In the genomic region with DNA sequence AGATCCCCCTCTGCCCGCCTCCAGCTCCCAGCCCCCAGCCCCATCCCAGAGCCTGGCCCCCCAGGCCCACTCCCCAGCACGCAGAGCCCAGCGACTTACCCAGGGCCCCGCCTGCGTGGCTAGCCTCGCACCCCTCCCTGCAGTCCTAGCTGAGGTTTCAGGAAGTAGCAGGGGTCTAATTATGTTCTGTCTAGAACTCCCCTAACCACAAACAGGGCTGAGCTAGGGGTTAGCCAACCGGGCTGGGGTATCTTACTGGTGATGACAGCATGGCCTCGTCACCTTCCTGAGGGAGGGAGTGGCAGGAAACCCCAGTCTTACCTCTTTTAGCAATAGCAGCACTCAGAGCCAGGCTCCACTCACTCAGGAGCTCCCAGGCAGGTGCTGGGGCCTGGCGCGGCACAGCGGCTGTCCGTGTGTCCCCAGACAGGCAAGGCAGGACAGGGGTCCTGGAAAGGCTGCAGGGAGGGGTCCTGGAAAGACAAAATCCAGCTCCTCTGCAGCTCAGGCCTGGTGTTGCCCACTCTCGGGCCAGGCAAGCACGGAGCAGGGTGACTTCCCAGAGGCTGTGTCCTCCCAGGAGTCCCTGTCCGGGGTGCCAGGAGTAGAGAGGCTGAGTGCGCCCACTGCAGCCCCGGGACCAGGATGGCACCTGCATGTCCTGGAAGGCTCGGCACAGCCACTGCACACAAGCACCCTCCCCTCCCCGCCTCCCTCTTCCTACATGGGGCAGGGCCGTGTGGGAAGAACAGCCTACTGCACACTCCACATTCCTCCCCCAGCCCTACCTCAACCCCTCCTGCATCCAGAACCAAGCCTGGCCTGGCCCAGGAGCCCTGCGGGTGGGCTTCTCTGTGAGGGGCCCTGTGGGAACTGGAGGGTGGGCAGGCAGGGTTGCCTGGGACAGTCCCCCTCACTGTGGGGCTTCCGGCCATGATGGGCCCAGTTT, we compare ENCODE assay signal across 8 cellular contexts. TPM values are rescaled to one million over a fixed set of nuclear protein-coding genes. Genes with fewer than 3 reads are reported as not detected.
DNase-seq lines count a peak whose midpoint lies in the region; ATAC-seq and TF ChIP-seq lines count a peak whose summit lies in the region.

A gene with protein sequence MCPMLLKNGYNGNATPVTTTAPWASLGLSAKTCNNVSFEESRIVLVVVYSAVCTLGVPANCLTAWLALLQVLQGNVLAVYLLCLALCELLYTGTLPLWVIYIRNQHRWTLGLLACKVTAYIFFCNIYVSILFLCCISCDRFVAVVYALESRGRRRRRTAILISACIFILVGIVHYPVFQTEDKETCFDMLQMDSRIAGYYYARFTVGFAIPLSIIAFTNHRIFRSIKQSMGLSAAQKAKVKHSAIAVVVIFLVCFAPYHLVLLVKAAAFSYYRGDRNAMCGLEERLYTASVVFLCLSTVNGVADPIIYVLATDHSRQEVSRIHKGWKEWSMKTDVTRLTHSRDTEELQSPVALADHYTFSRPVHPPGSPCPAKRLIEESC (minus strand): TSS at position 151 of the 949 bp plus-strand sequence. CDS start 10,010 bp downstream, outside the sequence.

- no peak within 1 kb of the TSS for H3K14ac ChIP-seq in trophoblast cell (ENCODE audit: low read length)

- no peaks in the 10 kb centered on the region for H3K79me2 ChIP-seq in trophoblast cell (ENCODE audit: control insufficient read depth, insufficient read depth, low read length, poor library complexity)

- H3K4me1 ChIP-seq in duodenal mucosa (ENCODE audit: control insufficient read depth in 1 of 2, insufficient read depth in 2 of 2, low read length in 2 of 2): peaks cover 0 to 30% of the 10 kb centered on the region in 2 donors
- peaks cover 3 to 8% of the 10 kb centered on the region in 2 experiments for H3K4me1 ChIP-seq in trophoblast cell (ENCODE audit: control insufficient read depth in 1 of 2, insufficient read depth in 2 of 2, low read length in 2 of 2)
- no peaks in the 10 kb centered on the region for H3K4me1 ChIP-seq in urinary bladder (ENCODE audit: insufficient read depth)

- H2AFZ ChIP-seq in trophoblast cell (ENCODE audit: insufficient read depth, low read length, poor library complexity): no peak within 1 kb of the TSS

- H3K27ac ChIP-seq in duodenal mucosa (ENCODE audit: low read depth, low read length) (peak within 1 kb of the TSS; percentile 62), trophoblast cell (ENCODE audit: low read depth, low read length) (no peak within 1 kb of the TSS), urinary bladder (ENCODE audit: low read depth) (peak within 1 kb of the TSS; percentile 44)

- no peaks in the 10 kb centered on the region for H3K79me1 ChIP-seq in trophoblast cell (ENCODE audit: low read length)

- H2BK5ac ChIP-seq in trophoblast cell (ENCODE audit: low read depth, low read length, poor library complexity): no peak within 1 kb of the TSS

- no peak within 1 kb of the TSS for H4K8ac ChIP-seq in trophoblast cell (ENCODE audit: low read depth, low read length)

- peak within 1 kb of the TSS; percentile 61 to 65 for H3K4me3 ChIP-seq in duodenal mucosa (ENCODE audit: low read depth in 1 of 2, low read length in 2 of 2)
- no peak within 1 kb of the TSS for H3K4me3 ChIP-seq in trophoblast cell (ENCODE audit: low read depth, low read length)
- H3K4me3 ChIP-seq in urinary bladder (ENCODE audit: low read depth, low read length): peak within 1 kb of the TSS; percentile 27

- no peak within 1 kb of the TSS for H3K4ac ChIP-seq in trophoblast cell (ENCODE audit: low read depth, low read length)

- H4K12ac ChIP-seq in trophoblast cell (ENCODE audit: low read depth, low read length): no peak within 1 kb of the TSS

- no peak within 1 kb of the TSS for H3K23ac ChIP-seq in trophoblast cell (ENCODE audit: low read length)

- H3K4me2 ChIP-seq in trophoblast cell (ENCODE audit: low read length): no peak within 1 kb of the TSS

- H2BK120ac ChIP-seq in trophoblast cell (ENCODE audit: insufficient read depth, low read length, poor library complexity): no peak within 1 kb of the TSS

- no peak within 1 kb of the TSS for H2AK5ac ChIP-seq in trophoblast cell (ENCODE audit: low read length)

- WGBS in trophoblast cell (ENCODE audit: extremely low coverage, insufficient coverage, insufficient read length): no CpG with 5 or more reads among the region's 22 CpGs
- 69% methylated on average over 22 of the region's 22 CpGs for WGBS in urinary bladder

- TF ChIP-seq POLR2A in erythroblast (IDR thresholded peaks at IDR 0.05; ENCODE audit: low read length): no peak

- ATAC-seq in HG03460 (IDR thresholded peaks at IDR 0.05; ENCODE audit: unreplicated experiment): peak; percentile 44
- ATAC-seq in activated CD4-positive, CD25-positive, alpha-beta regulatory T cell treated with anti-CD3 and anti-CD28 coated beads, Interleukin-2, amount 50 U/mL, for 24 hours: peak; percentile 82 to 84

- DNase-seq in GM19240 (ENCODE audit: insufficient read length, low spot score) (peak; percentile 82), trophoblast cell (peak; percentile 58 to 59), erythroblast (lab: John Stamatoyannopoulos, UW) (no peak), GOT3 (lab: John Stamatoyannopoulos, UW) (no peak)

- H3K18ac ChIP-seq in trophoblast cell (ENCODE audit: low read length): no peak within 1 kb of the TSS

- H3K27me3 ChIP-seq in duodenal mucosa (ENCODE audit: control insufficient read depth in 1 of 2, insufficient read depth in 2 of 2, low read length in 2 of 2): no peaks in the 10 kb centered on the region
- H3K27me3 ChIP-seq in trophoblast cell (ENCODE audit: insufficient read depth, low read length): no peaks in the 10 kb centered on the region

- no peaks in the 10 kb centered on the region for H3K36me3 ChIP-seq in duodenal mucosa (ENCODE audit: control insufficient read depth in 1 of 2, insufficient read depth in 2 of 2, low read length in 2 of 2)
- no peaks in the 10 kb centered on the region for H3K36me3 ChIP-seq in trophoblast cell (ENCODE audit: control insufficient read depth in 1 of 2, insufficient read depth in 2 of 2, low read length in 2 of 2)
- H3K36me3 ChIP-seq in urinary bladder (ENCODE audit: insufficient read depth): no peaks in the 10 kb centered on the region

- H3K9me3 ChIP-seq in duodenal mucosa (ENCODE audit: control insufficient read depth in 1 of 2, low read length in 2 of 2) (no peaks in the 10 kb centered on the region), trophoblast cell (ENCODE audit: insufficient read depth, low read depth, low read length) (peaks cover 7% of the 10 kb centered on the region)

- peak within 1 kb of the TSS; percentile 54 to 66 for H3K9ac ChIP-seq in duodenal mucosa (ENCODE audit: low read depth in 1 of 2, low read length in 2 of 2)
- H3K9ac ChIP-seq in trophoblast cell (ENCODE audit: low read length): no peak within 1 kb of the TSS

- no peak within 1 kb of the TSS for H2BK12ac ChIP-seq in trophoblast cell (ENCODE audit: low read length)

- peak within 1 kb of the TSS; percentile 18 for H4K91ac ChIP-seq in trophoblast cell (ENCODE audit: low read depth, low read length)

RNA-seq across cellular contexts. Expression of the gene that starts here (rescaled TPM):
- 0.04 and 0.10 TPM in 2 replicates for polyA plus RNA-seq in trophoblast cell (2013)
- 1.7 TPM for total RNA-seq in urinary bladder
- polyA plus RNA-seq in urinary bladder: 1.3 TPM

Comparison
In these comparisons a context has a peak if more than half of its experiments do, and no peak if none do; other contexts are left out.
1. DNase-seq: peak in GM19240 (single experiment) and trophoblast cell (2 of 2); none in erythroblast (0 of 2) and GOT3 (single experiment).